ENCODE assay signal across 1 cellular context in genomic region chr1:43370564-43370963, GRCh38.
TF ChIP-seq lines count a peak whose summit lies in the region.

No MANE protein-coding gene starts in this region.

TF ChIP-seq in IMR-90, 13 proteins besides CTCF, POLR2A, EP300 and RAD21:
- TF ChIP-seq, protein P1, sequence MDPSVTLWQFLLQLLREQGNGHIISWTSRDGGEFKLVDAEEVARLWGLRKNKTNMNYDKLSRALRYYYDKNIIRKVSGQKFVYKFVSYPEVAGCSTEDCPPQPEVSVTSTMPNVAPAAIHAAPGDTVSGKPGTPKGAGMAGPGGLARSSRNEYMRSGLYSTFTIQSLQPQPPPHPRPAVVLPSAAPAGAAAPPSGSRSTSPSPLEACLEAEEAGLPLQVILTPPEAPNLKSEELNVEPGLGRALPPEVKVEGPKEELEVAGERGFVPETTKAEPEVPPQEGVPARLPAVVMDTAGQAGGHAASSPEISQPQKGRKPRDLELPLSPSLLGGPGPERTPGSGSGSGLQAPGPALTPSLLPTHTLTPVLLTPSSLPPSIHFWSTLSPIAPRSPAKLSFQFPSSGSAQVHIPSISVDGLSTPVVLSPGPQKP (IDR thresholded peaks at IDR 0.05; ENCODE audit: borderline replicate concordance, low read depth, low read length), result no peak
- no peak for TF ChIP-seq RFX5 (IDR thresholded peaks at IDR 0.05; ENCODE audit: low read depth, low read length)
- no peak for TF ChIP-seq CEBPB (IDR thresholded peaks at IDR 0.05; ENCODE audit: low read depth, low read length)
- TF ChIP-seq FOS (IDR thresholded peaks at IDR 0.05; ENCODE audit: low read depth, low read length), result no peak
- TF ChIP-seq SMC3 (IDR thresholded peaks at IDR 0.05; ENCODE audit: low read depth, low read length), result no peak
- TF ChIP-seq, protein P2, sequence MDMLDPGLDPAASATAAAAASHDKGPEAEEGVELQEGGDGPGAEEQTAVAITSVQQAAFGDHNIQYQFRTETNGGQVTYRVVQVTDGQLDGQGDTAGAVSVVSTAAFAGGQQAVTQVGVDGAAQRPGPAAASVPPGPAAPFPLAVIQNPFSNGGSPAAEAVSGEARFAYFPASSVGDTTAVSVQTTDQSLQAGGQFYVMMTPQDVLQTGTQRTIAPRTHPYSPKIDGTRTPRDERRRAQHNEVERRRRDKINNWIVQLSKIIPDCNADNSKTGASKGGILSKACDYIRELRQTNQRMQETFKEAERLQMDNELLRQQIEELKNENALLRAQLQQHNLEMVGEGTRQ (IDR thresholded peaks at IDR 0.05; ENCODE audit: low read depth, low read length), result no peak
- no peak for TF ChIP-seq MXI1 (IDR thresholded peaks at IDR 0.05; ENCODE audit: borderline replicate concordance, low read depth, low read length)
- no peak for TF ChIP-seq NFE2L2 (IDR thresholded peaks at IDR 0.05; ENCODE audit: low read depth, low read length)
- no peak for TF ChIP-seq BHLHE40 (IDR thresholded peaks at IDR 0.05; ENCODE audit: low read depth, low read length)
- TF ChIP-seq CHD1 (IDR thresholded peaks at IDR 0.05; ENCODE audit: low read depth, low read length), result no peak
